In the genomic region with DNA sequence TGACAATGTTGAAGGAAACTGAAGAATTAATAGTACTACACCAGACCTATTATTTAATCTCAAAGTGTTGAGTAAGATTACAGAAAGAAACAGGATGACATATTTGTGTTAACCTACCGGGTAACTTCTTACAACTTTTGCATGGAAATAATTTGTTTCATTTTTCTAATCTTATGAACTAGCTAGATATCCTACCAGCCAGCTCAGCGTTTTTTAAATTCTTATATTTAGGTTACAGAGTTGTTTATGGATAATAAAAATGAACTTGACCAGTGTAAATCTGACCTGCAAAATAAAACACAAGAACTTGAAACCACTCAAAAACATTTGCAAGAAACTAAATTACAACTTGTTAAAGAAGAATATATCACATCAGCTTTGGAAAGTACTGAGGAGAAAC, we compare ENCODE assay signal across 10 cellular contexts.
"Had no signal": no experiment of that assay in that cellular context is flagged by ENCODE, and none has a peak within 500 bp of the region (broad histone marks: within the 10 kb centered on the region; RNA-seq: fewer than 3 reads in every experiment).

No MANE protein-coding gene starts in this region.

- FAIRE-seq: H1, HTR-8/SVneo had no signal

- H3K4me3 Mint-ChIP-seq: GM23338, HFFc6, IgD-negative memory B cell had no signal

- H3K27me3 Mint-ChIP-seq: IgD-negative memory B cell had no signal

- H3K9me3 ChIP-seq: HAP-1 had no signal

- H3K4me1 Mint-ChIP-seq: GM23338, IgD-negative memory B cell had no signal

- H3K4me3 ChIP-seq: GM23338, HAP-1 had no signal

- H3K9me3 Mint-ChIP-seq: GM23338, HFFc6 had no signal

- ATAC-seq: GM23338, HCT116 had no signal

- H3K27ac Mint-ChIP-seq: GM23338, HFFc6, IgD-negative memory B cell had no signal

- DNase-seq: H7, HFFc6, KBM-7 had no signal

- H3K27ac ChIP-seq: KMS-11 had no signal
